14 cellular contexts compared by ENCODE assay signal in the genomic region with DNA sequence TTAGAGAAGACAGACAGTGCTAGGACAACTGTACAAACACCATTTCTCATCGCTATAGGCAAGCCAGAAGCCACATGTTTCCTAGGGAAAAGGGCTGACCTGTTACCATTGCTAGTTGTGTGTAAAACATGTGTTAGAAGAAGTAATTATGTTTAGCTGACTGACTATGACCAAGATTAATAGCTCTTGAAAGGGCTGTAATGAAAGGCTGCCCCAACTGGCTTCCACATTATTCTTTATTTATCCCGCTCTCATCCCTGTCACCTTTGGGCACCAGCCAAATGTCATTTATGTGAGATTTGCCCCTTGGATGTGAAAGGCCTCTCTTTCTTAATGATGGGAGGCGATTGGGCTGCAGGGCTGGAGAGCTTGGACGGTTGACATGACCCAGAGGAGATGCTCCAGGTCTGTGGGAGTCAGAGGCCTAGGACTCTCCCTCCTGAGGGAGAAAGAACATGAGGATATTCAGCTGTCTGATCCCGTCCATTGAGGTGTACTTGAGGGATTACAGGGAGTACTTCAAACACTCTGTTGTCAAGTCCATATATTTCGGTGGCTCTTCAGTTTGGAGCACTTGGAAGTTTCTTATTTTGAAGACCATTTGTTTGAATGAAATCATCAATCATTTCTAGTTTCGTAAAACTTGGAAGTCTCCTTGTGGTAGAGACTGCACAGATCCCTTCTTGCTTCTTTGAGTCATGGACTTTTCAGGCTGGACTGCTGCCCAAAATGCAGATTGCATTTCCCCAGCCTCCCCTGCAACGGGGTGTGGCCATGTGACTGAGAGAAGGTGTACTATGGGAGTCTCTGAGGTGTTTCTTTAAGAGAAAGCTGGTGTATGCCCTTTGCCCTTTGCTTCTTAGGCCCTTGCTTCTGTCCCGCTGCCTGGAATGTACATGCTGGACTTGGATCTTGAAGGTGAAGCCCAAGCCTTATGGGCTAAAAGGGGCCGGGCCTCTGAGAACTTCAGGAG. TPM values are rescaled to one million over a fixed set of nuclear protein-coding genes. Genes with fewer than 3 reads are reported as not detected.
DNase-seq lines count a peak whose midpoint lies in the region; ATAC-seq, FAIRE-seq and TF ChIP-seq lines count a peak whose summit lies in the region.
"Had no signal": no experiment of that assay in that cellular context is flagged by ENCODE, and none has a peak within 500 bp of the region (broad histone marks: within the 10 kb centered on the region; RNA-seq: fewer than 3 reads in every experiment).

No MANE protein-coding gene starts in this region.

- no peaks in the 10 kb centered on the region for H3K36me3 ChIP-seq in stomach

- H3K4me3 ChIP-seq in stomach = no peak overlapping the region

- H3K4me1 ChIP-seq in foreskin keratinocyte (peaks cover 11% of the 10 kb centered on the region), stomach (peaks cover 18 to 32% (median 28%) of the 10 kb centered on the region in 4 donors)

- peak; percentile 97 for ATAC-seq in foreskin keratinocyte
- ATAC-seq: stimulated activated effector memory CD8-positive, alpha-beta T cell treated with anti-CD3 and anti-CD28 coated beads, Interleukin-12 subunit alpha, Interleukin-12 subunit beta, amount 100 ng/mL, for 72 hours had no signal

- FAIRE-seq in RCC 7860 (lab: Jason Lieb, UNC) (peak; percentile 91), HTR-8/SVneo (lab: Jason Lieb, UNC) (no peak)
- FAIRE-seq: A204.1, frontal cortex had no signal

- H3K9me3 ChIP-seq in stomach = no peaks in the 10 kb centered on the region

- peak; percentile 32 for DNase-seq in DMS53 (lab: John Stamatoyannopoulos, UW)
- DNase-seq in DMS53 treated with DMSO at 0.1 percent for 48 hours (lab: John Stamatoyannopoulos, UW; ENCODE audit: unreplicated experiment) = no peak
- peak; percentile 70 for DNase-seq in RCC 7860 (ENCODE audit: low spot score)
- peak; percentile 55 to 81 for DNase-seq in foreskin keratinocyte
- peak; percentile 65 for DNase-seq in stomach
- DNase-seq in HTR-8/SVneo (ENCODE audit: insufficient read length, low spot score) = no peak
- no peak for DNase-seq in OCI-M2 (lab: John Stamatoyannopoulos, UW; ENCODE audit: unreplicated experiment)
- no peak for DNase-seq in Ammon's horn (ENCODE audit: low spot score)
- DNase-seq: activated effector memory CD4-positive, alpha-beta T cell treated with anti-CD3 and anti-CD28 coated beads, Interleukin-2, amount 50 U/mL, for 16 hours had no signal

- no peak for TF ChIP-seq EP300 in stomach (IDR thresholded peaks at IDR 0.05)

- peak overlapping the region; percentile 30 for H3K27ac ChIP-seq in foreskin keratinocyte
- H3K27ac ChIP-seq in stomach = peak overlapping the region in 3 of 5 donors; percentile 13 to 39 (median 25)
- H3K27ac ChIP-seq: KMS-11, parathyroid adenoma had no signal

- no peak for TF ChIP-seq POLR2A in stomach (IDR thresholded peaks at IDR 0.05)

- intact Hi-C loops in stomach (cut with DNase I; ENCODE audit: low total_unique reads) = no loop called here

- 61 to 71% (median 68%) methylated on average over 10 of the region's 10 CpGs for WGBS in stomach, 5 donors

- TF ChIP-seq CTCF in foreskin keratinocyte (conservative IDR thresholded peaks at IDR 0.05) = peak; percentile 31
- TF ChIP-seq CTCF in stomach (IDR thresholded peaks at IDR 0.05) = no peak

- H3K27me3 ChIP-seq in foreskin keratinocyte (no peaks in the 10 kb centered on the region), stomach (no peaks in the 10 kb centered on the region)

RNA-seq across cellular contexts. Expression of a gene that starts 51.3 kb away (rescaled TPM):
- total RNA-seq in foreskin keratinocyte (65.7 and 67.3 TPM in 2 replicates), stomach (10 to 100 TPM; 19.4 to 88.7 (median 40.2) TPM)
- polyA plus RNA-seq in foreskin keratinocyte (12.7 and 14.0 TPM in 2 replicates), stomach (10 to 100 TPM in 2 of 3 donors, 1 to 10 TPM in 1; 9.3 to 18.8 (median 16.3) TPM)

RNA-seq across cellular contexts. Expression of a gene that starts 51.6 kb away (rescaled TPM):
- total RNA-seq in foreskin keratinocyte (9.7 and 9.8 TPM in 2 replicates), stomach (1 to 10 TPM in 4 of 5 donors, not detected in 1; 1.3 to 6.8 (median 3.0) TPM)
- polyA plus RNA-seq in foreskin keratinocyte (3.7 and 3.8 TPM in 2 replicates), stomach (1 to 10 TPM; 1.1 to 1.9 (median 1.4) TPM)

Comparison
In these comparisons a context has a peak if more than half of its experiments do, and no peak if none do; other contexts are left out.
1. DNase-seq: peak in DMS53 (single experiment), RCC 7860 (single experiment), foreskin keratinocyte (2 of 2) and stomach (single experiment); none in DMS53 treated with DMSO at 0.1 percent for 48 hours (single experiment), HTR-8/SVneo (single experiment), OCI-M2 (single experiment) and Ammon's horn (single experiment).